In the genomic region with DNA sequence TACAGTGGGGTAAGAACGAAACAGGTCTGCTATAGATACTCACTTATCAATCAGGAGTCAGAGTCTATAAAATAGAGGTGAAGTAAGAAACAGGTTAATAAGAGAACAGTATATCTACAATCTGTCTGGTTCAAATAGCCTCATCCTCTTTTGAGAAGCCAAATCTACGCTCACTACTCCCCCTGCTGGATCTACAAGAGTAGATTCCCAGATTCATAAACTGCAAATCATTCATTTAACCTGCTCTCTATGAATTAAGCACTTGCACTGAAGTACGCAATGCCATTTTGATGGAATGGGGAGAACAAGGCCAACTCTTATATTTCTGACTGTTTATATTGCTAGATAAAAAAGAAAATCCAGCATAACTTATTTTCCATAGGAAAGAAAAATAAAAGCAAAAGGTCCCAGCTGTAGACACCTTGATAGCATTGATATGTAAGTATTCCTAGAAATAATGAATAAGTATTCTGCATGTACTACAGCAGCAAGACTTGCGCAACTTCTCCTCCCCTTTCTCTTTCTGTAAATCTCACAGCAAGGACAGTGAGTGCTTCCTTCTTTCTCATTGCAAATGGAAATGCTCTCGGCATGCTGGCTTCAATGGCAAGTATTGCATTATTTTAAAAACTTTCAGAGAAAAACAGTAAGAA, we compare ENCODE assay signal across 8 cellular contexts.
DNase-seq lines count a peak whose midpoint lies in the region; ATAC-seq and TF ChIP-seq lines count a peak whose summit lies in the region.

No MANE protein-coding gene starts in this region.

- H3K4me3 ChIP-seq in body of pancreas (no peak overlapping the region), left lung (no peak overlapping the region)

- H3K4me1 ChIP-seq in body of pancreas = no peaks in the 10 kb centered on the region
- no peaks in the 10 kb centered on the region for H3K4me1 ChIP-seq in left lung

- H3K36me3 ChIP-seq in body of pancreas (replicated peaks in 1 of 2; ENCODE audit: insufficient read depth in 1 of 2, low read depth in 2 of 2) (no peaks in the 10 kb centered on the region), left lung (no peaks in the 10 kb centered on the region)

- 22 to 24% methylated on average over 5 of the region's 5 CpGs for WGBS in body of pancreas, 2 donors

- peak; percentile 77 for ATAC-seq in GM19372 (IDR thresholded peaks at IDR 0.05; ENCODE audit: low read depth, unreplicated experiment)
- peak; percentile 91 for ATAC-seq in HG03354 (IDR thresholded peaks at IDR 0.05; ENCODE audit: poor library complexity, severe bottlenecking, unreplicated experiment)
- ATAC-seq in body of pancreas = peak; percentile 82
- peak; percentile 81 for ATAC-seq in left lung
- no peak for ATAC-seq in activated CD4-positive, CD25-positive, alpha-beta regulatory T cell treated with anti-CD3 and anti-CD28 coated beads, Interleukin-2, amount 50 U/mL, for 24 hours
- ATAC-seq in HG03108 (IDR thresholded peaks at IDR 0.05; ENCODE audit: unreplicated experiment) = no peak

- H3K27ac ChIP-seq in body of pancreas (no peak overlapping the region), left lung (no peak overlapping the region)

- DNase-seq in EL (peak; percentile 54), NCI-H446 treated with DMSO at 0.1 percent for 48 hours (lab: John Stamatoyannopoulos, UW) (peak; percentile 7), body of pancreas (peak; percentile 20 to 57 (median 36)), left lung (no peak)

- intact Hi-C loops in body of pancreas (cut with DNase I) = loop anchor here (10.0 kb wide), 1 partner anchor 185 kb away; no protein-coding TSS in a partner anchor
- intact Hi-C loops in left lung (cut with DNase I) = no loop called here

- H3K9me3 ChIP-seq in body of pancreas = no peaks in the 10 kb centered on the region
- no peaks in the 10 kb centered on the region for H3K9me3 ChIP-seq in left lung

- TF ChIP-seq CTCF in body of pancreas (IDR thresholded peaks at IDR 0.05) = peak; percentile 31 to 73 (median 63)
- TF ChIP-seq CTCF in left lung (IDR thresholded peaks at IDR 0.05) = peak; percentile 46 to 47

- peaks cover 0 to 3% of the 10 kb centered on the region in 2 donors for H3K27me3 ChIP-seq in body of pancreas
- peaks cover 0 to 7% of the 10 kb centered on the region in 2 donors for H3K27me3 ChIP-seq in left lung

- no peak for TF ChIP-seq POLR2A in body of pancreas (IDR thresholded peaks at IDR 0.05)

Comparison
In these comparisons a context has a peak if more than half of its experiments do, and no peak if none do; other contexts are left out.
1. DNase-seq: peak in EL (single experiment), NCI-H446 treated with DMSO at 0.1 percent for 48 hours (single experiment) and body of pancreas (4 of 4); none in left lung (0 of 2).
2. ATAC-seq: peak in GM19372 (single experiment), HG03354 (single experiment), body of pancreas (single experiment) and left lung (single experiment); none in activated CD4-positive, CD25-positive, alpha-beta regulatory T cell treated with anti-CD3 and anti-CD28 coated beads, Interleukin-2, amount 50 U/mL, for 24 hours (0 of 2) and HG03108 (single experiment).